ENCODE assay signal across 1 cellular context in the genomic region with DNA sequence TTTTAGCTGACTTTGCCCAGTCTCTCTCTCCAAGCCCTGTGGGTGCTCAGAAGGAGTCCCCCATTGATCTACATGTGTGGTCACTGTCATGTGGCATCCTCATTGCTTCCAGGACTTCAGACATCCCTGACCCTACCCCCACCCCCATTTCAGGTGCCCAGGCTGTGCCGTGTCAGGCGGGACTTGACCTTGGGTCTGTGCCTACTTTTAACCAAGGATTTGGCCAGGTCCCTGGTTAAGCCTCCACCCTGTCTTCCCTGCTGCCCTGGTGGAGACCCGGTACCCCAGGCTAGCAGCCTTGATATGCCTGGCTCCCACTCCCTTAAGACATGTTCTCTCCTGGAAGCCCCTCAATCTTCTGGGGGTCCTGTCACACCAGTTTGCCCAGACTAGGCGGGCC.
TF ChIP-seq lines count a peak whose summit lies in the region.

No MANE protein-coding gene starts in this region.

TF ChIP-seq in IMR-90, 13 proteins besides CTCF, POLR2A, EP300 and RAD21 (continued from another document):
- TF ChIP-seq, protein P1, sequence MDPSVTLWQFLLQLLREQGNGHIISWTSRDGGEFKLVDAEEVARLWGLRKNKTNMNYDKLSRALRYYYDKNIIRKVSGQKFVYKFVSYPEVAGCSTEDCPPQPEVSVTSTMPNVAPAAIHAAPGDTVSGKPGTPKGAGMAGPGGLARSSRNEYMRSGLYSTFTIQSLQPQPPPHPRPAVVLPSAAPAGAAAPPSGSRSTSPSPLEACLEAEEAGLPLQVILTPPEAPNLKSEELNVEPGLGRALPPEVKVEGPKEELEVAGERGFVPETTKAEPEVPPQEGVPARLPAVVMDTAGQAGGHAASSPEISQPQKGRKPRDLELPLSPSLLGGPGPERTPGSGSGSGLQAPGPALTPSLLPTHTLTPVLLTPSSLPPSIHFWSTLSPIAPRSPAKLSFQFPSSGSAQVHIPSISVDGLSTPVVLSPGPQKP (IDR thresholded peaks at IDR 0.05; ENCODE audit: borderline replicate concordance, low read depth, low read length): no peak
- TF ChIP-seq, protein P2, sequence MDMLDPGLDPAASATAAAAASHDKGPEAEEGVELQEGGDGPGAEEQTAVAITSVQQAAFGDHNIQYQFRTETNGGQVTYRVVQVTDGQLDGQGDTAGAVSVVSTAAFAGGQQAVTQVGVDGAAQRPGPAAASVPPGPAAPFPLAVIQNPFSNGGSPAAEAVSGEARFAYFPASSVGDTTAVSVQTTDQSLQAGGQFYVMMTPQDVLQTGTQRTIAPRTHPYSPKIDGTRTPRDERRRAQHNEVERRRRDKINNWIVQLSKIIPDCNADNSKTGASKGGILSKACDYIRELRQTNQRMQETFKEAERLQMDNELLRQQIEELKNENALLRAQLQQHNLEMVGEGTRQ (IDR thresholded peaks at IDR 0.05; ENCODE audit: low read depth, low read length): no peak
TF ChIP-seq in IMR-90: peak in this region for 0.
